22 cellular contexts compared by ENCODE assay signal in the genomic region with DNA sequence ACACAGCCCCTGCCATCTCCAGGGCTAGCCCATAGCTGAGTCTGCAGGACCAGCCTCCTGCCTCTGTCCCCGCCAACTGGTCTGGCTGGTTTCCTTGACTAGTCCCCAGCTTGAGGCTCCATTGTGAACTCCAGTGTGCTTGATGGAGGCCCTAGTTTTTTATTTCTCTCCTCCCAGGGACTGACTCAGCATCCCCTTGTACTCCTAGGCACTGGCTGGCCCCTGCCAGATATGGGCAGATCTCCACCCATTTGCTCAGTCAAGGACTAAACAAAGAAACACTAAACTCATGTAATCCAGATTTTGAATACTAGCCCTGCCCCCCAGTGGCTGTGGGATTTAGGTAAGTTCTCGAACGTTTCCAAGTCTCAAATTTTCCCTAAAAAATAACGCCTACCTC.
A peak's percentile ranks its signal among the peaks of the same experiment; 100 is the strongest.
DNase-seq lines count a peak whose midpoint lies in the region; ATAC-seq and TF ChIP-seq lines count a peak whose summit lies in the region.
"Had no signal": no experiment of that assay in that cellular context is flagged by ENCODE, and none has a peak within 500 bp of the region (broad histone marks: within the 10 kb centered on the region; RNA-seq: fewer than 3 reads in every experiment).

No MANE protein-coding gene starts in this region.

- H3K9me3 Mint-ChIP-seq in type B pancreatic cell = no peaks in the 10 kb centered on the region
- H3K9me3 Mint-ChIP-seq: activated naive CD8-positive, alpha-beta T cell treated with anti-CD3 and anti-CD28 coated beads, Interleukin-2, amount 50 U/mL, for 24 hours; activated T-cell treated with anti-CD3 and anti-CD28 coated beads, Interleukin-2, amount 50 U/mL, for 72 hours; CD4-positive, alpha-beta T cell; dendritic cell treated with granulocyte-macrophage colony-stimulating factor and Interleukin-4, amounts not matched to agents 40 ng/mL and 50 ng/mL, for 4 days; nephron progenitor cell; stimulated activated naive B cell treated with anti-CD40 and anti-IgM and Interleukin-4, amounts not matched to agents 10 μg/mL and 1 μg/mL and 100 μg/mL, for 72 hours; T-helper 1 cell treated with Interleukin-12 subunit alpha and Interleukin-12 subunit beta and Interleukin-4 antibody, amounts not matched to agents 30 μg/mL and 1 μg/mL, for 36 hours had no signal

- DNase-seq in NCI-H2171 treated with DMSO at 0.1 percent for 48 hours (lab: John Stamatoyannopoulos, UW) (peak; percentile 51), NCI-H2171 (lab: John Stamatoyannopoulos, UW) (no peak), NCI-H524 treated with DMSO at 0.1 percent for 48 hours (lab: John Stamatoyannopoulos, UW) (peak; percentile 21), type B pancreatic cell (ENCODE audit: extremely low spot score, unreplicated experiment) (no peak), occipital lobe (lab: John Stamatoyannopoulos, UW) (no peak), NCI-H2227 treated with DMSO at 0.1 percent for 48 hours (lab: John Stamatoyannopoulos, UW) (no peak)
- DNase-seq: activated naive CD8-positive, alpha-beta T cell treated with anti-CD3 and anti-CD28 coated beads, Interleukin-2, amount 50 U/mL, for 24 hours; activated T-cell treated with anti-CD3 and anti-CD28 coated beads, Interleukin-2, amount 50 U/mL, for 72 hours; CD4-positive, alpha-beta T cell; hippocampal formation; NCI-H1417 treated with DMSO at 0.1 percent for 48 hours; NCI-H2029 treated with DMSO at 0.1 percent for 48 hours; NCI-H82; nephron progenitor cell; retina; RPMI8226; stimulated activated naive B cell treated with anti-CD40 and anti-IgM and Interleukin-4, amounts not matched to agents 10 μg/mL and 1 μg/mL and 100 μg/mL, for 72 hours; upper lobe of left lung had no signal

- no peak overlapping the region for H3K27ac Mint-ChIP-seq in type B pancreatic cell
- H3K27ac Mint-ChIP-seq: activated naive CD8-positive, alpha-beta T cell treated with anti-CD3 and anti-CD28 coated beads, Interleukin-2, amount 50 U/mL, for 24 hours; activated T-cell treated with anti-CD3 and anti-CD28 coated beads, Interleukin-2, amount 50 U/mL, for 72 hours; CD4-positive, alpha-beta T cell; dendritic cell treated with granulocyte-macrophage colony-stimulating factor and Interleukin-4, amounts not matched to agents 40 ng/mL and 50 ng/mL, for 4 days; nephron progenitor cell; stimulated activated naive B cell treated with anti-CD40 and anti-IgM and Interleukin-4, amounts not matched to agents 10 μg/mL and 1 μg/mL and 100 μg/mL, for 72 hours; T-helper 1 cell treated with Interleukin-12 subunit alpha and Interleukin-12 subunit beta and Interleukin-4 antibody, amounts not matched to agents 30 μg/mL and 1 μg/mL, for 36 hours had no signal

- H3K4me1 Mint-ChIP-seq in type B pancreatic cell (ENCODE audit: unreplicated experiment) = peaks cover 13% of the 10 kb centered on the region
- H3K4me1 Mint-ChIP-seq: activated naive CD8-positive, alpha-beta T cell treated with anti-CD3 and anti-CD28 coated beads, Interleukin-2, amount 50 U/mL, for 24 hours; stimulated activated naive B cell treated with anti-CD40 and anti-IgM and Interleukin-4, amounts not matched to agents 10 μg/mL and 1 μg/mL and 100 μg/mL, for 72 hours had no signal

- peak; percentile 28 for TF ChIP-seq CTCF in type B pancreatic cell (conservative IDR thresholded peaks at IDR 0.05)

- no peak overlapping the region for H3K4me3 Mint-ChIP-seq in type B pancreatic cell
- H3K4me3 Mint-ChIP-seq: activated naive CD8-positive, alpha-beta T cell treated with anti-CD3 and anti-CD28 coated beads, Interleukin-2, amount 50 U/mL, for 24 hours; activated T-cell treated with anti-CD3 and anti-CD28 coated beads, Interleukin-2, amount 50 U/mL, for 72 hours; CD4-positive, alpha-beta T cell; dendritic cell treated with granulocyte-macrophage colony-stimulating factor and Interleukin-4, amounts not matched to agents 40 ng/mL and 50 ng/mL, for 4 days; nephron progenitor cell; stimulated activated naive B cell treated with anti-CD40 and anti-IgM and Interleukin-4, amounts not matched to agents 10 μg/mL and 1 μg/mL and 100 μg/mL, for 72 hours; T-helper 1 cell treated with Interleukin-12 subunit alpha and Interleukin-12 subunit beta and Interleukin-4 antibody, amounts not matched to agents 30 μg/mL and 1 μg/mL, for 36 hours had no signal

- peaks cover 32% of the 10 kb centered on the region for H3K27me3 Mint-ChIP-seq in type B pancreatic cell

- no peaks in the 10 kb centered on the region for H3K36me3 Mint-ChIP-seq in type B pancreatic cell
- H3K36me3 Mint-ChIP-seq: stimulated activated naive B cell treated with anti-CD40 and anti-IgM and Interleukin-4, amounts not matched to agents 10 μg/mL and 1 μg/mL and 100 μg/mL, for 72 hours had no signal

- peak; percentile 72 for ATAC-seq in esophagus mucosa
- ATAC-seq in GM21423 (IDR thresholded peaks at IDR 0.05; ENCODE audit: unreplicated experiment) = no peak
- ATAC-seq: activated naive CD8-positive, alpha-beta T cell treated with anti-CD3 and anti-CD28 coated beads, Interleukin-2, amount 50 U/mL, for 24 hours; activated T-cell treated with anti-CD3 and anti-CD28 coated beads, Interleukin-2, amount 50 U/mL, for 72 hours; stimulated activated naive B cell treated with anti-CD40 and anti-IgM and Interleukin-4, amounts not matched to agents 10 μg/mL and 1 μg/mL and 100 μg/mL, for 72 hours had no signal

Comparison
In these comparisons a context has a peak if more than half of its experiments do, and no peak if none do; other contexts are left out.
1. DNase-seq: peak in NCI-H2171 treated with DMSO at 0.1 percent for 48 hours (single experiment) and NCI-H524 treated with DMSO at 0.1 percent for 48 hours (single experiment); none in NCI-H2171 (single experiment), type B pancreatic cell (single experiment), occipital lobe (single experiment) and NCI-H2227 treated with DMSO at 0.1 percent for 48 hours (single experiment).